In the genomic region with DNA sequence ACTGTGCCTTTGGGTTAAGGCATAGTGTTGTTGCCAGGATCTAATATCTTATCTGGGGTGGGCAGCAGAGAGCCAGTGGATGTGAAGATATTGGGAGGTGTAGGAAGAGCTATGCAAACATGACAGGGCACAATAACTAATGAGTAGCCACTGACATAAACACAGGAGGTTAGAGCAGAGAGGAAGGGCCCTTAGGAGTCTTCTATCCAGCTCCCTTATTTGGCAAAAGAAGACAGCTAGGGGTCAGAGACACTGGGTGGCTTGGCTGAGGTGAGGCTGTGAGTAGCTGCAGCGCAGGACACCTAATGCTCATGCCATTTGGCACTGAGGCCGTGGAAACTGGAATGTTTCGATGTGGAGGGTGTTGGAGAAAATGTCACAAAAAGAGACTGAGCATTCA, we compare ENCODE assay signal across 26 cellular contexts.
"Had no signal": no experiment of that assay in that cellular context is flagged by ENCODE, and none has a peak within 500 bp of the region (broad histone marks: within the 10 kb centered on the region; RNA-seq: fewer than 3 reads in every experiment).

No MANE protein-coding gene starts in this region.

- H3K9me3 Mint-ChIP-seq: memory B cell; natural killer cell treated with Interleukin-12 subunit alpha and Interleukin-12 subunit beta and Interleukin-15 and Interleukin-18, amount 100 ng/mL, for 72 hours; stimulated activated memory B cell treated with anti-CD40 and anti-IgM and Interleukin-4, amounts not matched to agents 10 μg/mL and 1 μg/mL and 100 μg/mL, for 72 hours had no signal

- H3K36me3 ChIP-seq: colonic mucosa, neural progenitor cell, tibial artery, upper lobe of left lung had no signal

- H3K4me1 ChIP-seq: colonic mucosa, neural progenitor cell, psoas muscle, spleen, testis had no signal

- FAIRE-seq: endothelial cell of umbilical vein, frontal cortex, keratinocyte, urothelium cell line had no signal

- H3K4me1 Mint-ChIP-seq: memory B cell; naive B cell; stimulated activated memory B cell treated with anti-CD40 and anti-IgM and Interleukin-4, amounts not matched to agents 10 μg/mL and 1 μg/mL and 100 μg/mL, for 72 hours had no signal

- H3K4me3 Mint-ChIP-seq: memory B cell; mesothelial cell of epicardium; naive B cell; natural killer cell treated with Interleukin-12 subunit alpha and Interleukin-12 subunit beta and Interleukin-15 and Interleukin-18, amount 100 ng/mL, for 72 hours; neural progenitor cell; stimulated activated memory B cell treated with anti-CD40 and anti-IgM and Interleukin-4, amounts not matched to agents 10 μg/mL and 1 μg/mL and 100 μg/mL, for 72 hours had no signal

- H2AFZ ChIP-seq: neural progenitor cell had no signal

- H3K27ac Mint-ChIP-seq: memory B cell; mesothelial cell of epicardium; natural killer cell treated with Interleukin-12 subunit alpha and Interleukin-12 subunit beta and Interleukin-15 and Interleukin-18, amount 100 ng/mL, for 72 hours; neural progenitor cell; stimulated activated memory B cell treated with anti-CD40 and anti-IgM and Interleukin-4, amounts not matched to agents 10 μg/mL and 1 μg/mL and 100 μg/mL, for 72 hours had no signal

- H3K27ac ChIP-seq: colonic mucosa, neural progenitor cell, psoas muscle, skin epidermis, spleen, testis, tibial artery, upper lobe of left lung had no signal

- H3K36me3 Mint-ChIP-seq: natural killer cell treated with Interleukin-12 subunit alpha and Interleukin-12 subunit beta and Interleukin-15 and Interleukin-18, amount 100 ng/mL, for 72 hours had no signal

- H3K27me3 ChIP-seq: colonic mucosa, neural progenitor cell, spleen, testis, tibial artery, upper lobe of left lung had no signal

- H3K9me3 ChIP-seq: colonic mucosa, mucosa of descending colon, psoas muscle, spleen, testis, tibial artery, upper lobe of left lung had no signal

- H3K4me3 ChIP-seq: colonic mucosa, lung, mucosa of descending colon, neural progenitor cell, psoas muscle, skin epidermis, spleen, testis, tibial artery, upper lobe of left lung had no signal

- H3K27me3 Mint-ChIP-seq: memory B cell; naive B cell; natural killer cell treated with Interleukin-12 subunit alpha and Interleukin-12 subunit beta and Interleukin-15 and Interleukin-18, amount 100 ng/mL, for 72 hours; stimulated activated memory B cell treated with anti-CD40 and anti-IgM and Interleukin-4, amounts not matched to agents 10 μg/mL and 1 μg/mL and 100 μg/mL, for 72 hours had no signal

- H3K4me2 ChIP-seq: neural progenitor cell had no signal

- DNase-seq: colonic mucosa; dermis blood vessel endothelial cell; effector memory CD4-positive, alpha-beta T cell; head of caudate nucleus; mucosa of descending colon; naive B cell; psoas muscle; right cardiac atrium; spleen; stimulated activated CD4-positive, alpha-beta T cell treated with anti-CD3 and anti-CD28 coated beads, Interleukin-4, amount 100 ng/mL, for 4 hours; stimulated activated naive CD8-positive, alpha-beta T cell treated with anti-CD3 and anti-CD28 coated beads, Interleukin-15, Interleukin-2, amounts not matched to agents 100 U/mL and 50 U/mL, for 24 hours; substantia nigra; testis; tibial artery; upper lobe of left lung had no signal

- H3K9ac ChIP-seq: neural progenitor cell had no signal
